ENCODE assay signal across 21 cellular contexts in the genomic region with DNA sequence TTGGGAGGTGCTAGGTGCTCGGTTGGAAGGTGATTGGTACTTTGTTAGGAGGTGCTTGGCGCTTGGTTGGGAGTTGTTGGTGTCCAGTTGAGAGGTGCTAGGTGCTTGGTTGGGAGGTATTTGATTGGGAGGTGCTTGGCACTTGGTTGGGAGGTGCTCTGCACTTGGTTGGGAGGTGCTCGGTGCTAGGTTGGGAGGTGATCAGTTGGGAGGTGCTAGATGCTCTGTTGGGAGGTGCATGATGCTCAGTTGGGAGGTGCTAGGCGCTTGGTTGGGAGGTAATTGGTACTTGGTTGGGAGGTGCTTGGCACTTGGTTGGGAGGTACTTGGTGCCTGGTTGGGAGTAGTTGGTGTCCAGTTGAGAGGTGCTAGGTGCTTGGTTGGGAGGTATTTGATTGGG. TPM values are rescaled to one million over a fixed set of nuclear protein-coding genes. Genes with fewer than 3 reads are reported as not detected.
DNase-seq lines count a peak whose midpoint lies in the region; ATAC-seq, FAIRE-seq and TF ChIP-seq lines count a peak whose summit lies in the region.
"Had no signal": no experiment of that assay in that cellular context is flagged by ENCODE, and none has a peak within 500 bp of the region (broad histone marks: within the 10 kb centered on the region; RNA-seq: fewer than 3 reads in every experiment).

No MANE protein-coding gene starts in this region.

- no peak overlapping the region for H2BK15ac ChIP-seq in mesendoderm (replicated peaks; ENCODE audit: low read depth)

- no peak for DNase-seq in right cardiac atrium
- no peak for DNase-seq in Right ventricle myocardium inferior (ENCODE audit: missing footprints)
- DNase-seq in endothelial cell (ENCODE audit: low spot score), result no peak
- DNase-seq in prostate gland (ENCODE audit: low spot score), result no peak
- DNase-seq in cortex of kidney (lab: John Stamatoyannopoulos, UW), result no peak
- no peak for DNase-seq in small intestine
- DNase-seq in T-helper 2 cell treated with Interferon-gamma antibody and Interleukin-4, amounts not matched to agents 5 μg/mL and 100 μg/mL, for 36 hours (ENCODE audit: low spot score), result no peak
- no peak for DNase-seq in mesendoderm
- DNase-seq: activated CD8-positive, alpha-beta T cell treated with anti-CD3 and anti-CD28 coated beads, Interleukin-2, amount 10 ng/mL, durations not matched to agents 7 days and 5 days; activated naive CD8-positive, alpha-beta T cell treated with anti-CD3 and anti-CD28 coated beads for 36 hours; activated T-cell treated with anti-CD3 and anti-CD28 coated beads, Interleukin-2, amount 50 U/mL, for 72 hours; effector memory CD4-positive, alpha-beta T cell; kidney glomerular epithelial cell; NCI-H1694 treated with DMSO at 0.1 percent for 48 hours; NCI-H2227 treated with DMSO at 0.1 percent for 48 hours; Peyer's patch; posterior cingulate gyrus; stimulated activated CD4-positive, alpha-beta T cell treated with anti-CD3 and anti-CD28 coated beads, Interleukin-12 subunit alpha, Interleukin-12 subunit beta, amount 100 ng/mL, for 4 hours had no signal

- H3K79me2 ChIP-seq in mesendoderm (ENCODE audit: control insufficient read depth, insufficient read depth, low read length), result no peaks in the 10 kb centered on the region

- no peak overlapping the region for H4K8ac ChIP-seq in mesendoderm (ENCODE audit: low read depth, low read length)

- H3K36me3 Mint-ChIP-seq in endothelial cell (ENCODE audit: low read depth, unreplicated experiment), result peaks cover 25% of the 10 kb centered on the region
- H3K36me3 Mint-ChIP-seq in T-helper 2 cell treated with Interferon-gamma antibody and Interleukin-4, amounts not matched to agents 5 μg/mL and 100 μg/mL, for 36 hours (ENCODE audit: low read depth), result no peaks in the 10 kb centered on the region
- H3K36me3 Mint-ChIP-seq: activated naive CD8-positive, alpha-beta T cell treated with anti-CD3 and anti-CD28 coated beads for 36 hours had no signal

- no peaks in the 10 kb centered on the region for H3K9me3 ChIP-seq in right cardiac atrium (ENCODE audit: control insufficient read depth, low read length)
- H3K9me3 ChIP-seq in prostate gland, result no peaks in the 10 kb centered on the region
- no peaks in the 10 kb centered on the region for H3K9me3 ChIP-seq in small intestine (ENCODE audit: control insufficient read depth, low read depth)
- H3K9me3 ChIP-seq: MG63, Peyer's patch had no signal

- H3K4me3 Mint-ChIP-seq in endothelial cell (ENCODE audit: unreplicated experiment), result peak overlapping the region; percentile 15
- no peak overlapping the region for H3K4me3 Mint-ChIP-seq in T-helper 2 cell treated with Interferon-gamma antibody and Interleukin-4, amounts not matched to agents 5 μg/mL and 100 μg/mL, for 36 hours
- H3K4me3 Mint-ChIP-seq: activated CD8-positive, alpha-beta T cell treated with anti-CD3 and anti-CD28 coated beads, Interleukin-2, amount 10 ng/mL, durations not matched to agents 7 days and 5 days; activated naive CD8-positive, alpha-beta T cell treated with anti-CD3 and anti-CD28 coated beads for 36 hours; activated T-cell treated with anti-CD3 and anti-CD28 coated beads, Interleukin-2, amount 50 U/mL, for 72 hours had no signal

- H3K4me3 ChIP-seq in right cardiac atrium (ENCODE audit: low read length), result no peak overlapping the region
- no peak overlapping the region for H3K4me3 ChIP-seq in prostate gland
- no peak overlapping the region for H3K4me3 ChIP-seq in small intestine (ENCODE audit: low read depth in 1 of 2, low read length in 2 of 2)
- no peak overlapping the region for H3K4me3 ChIP-seq in mesendoderm (ENCODE audit: low read length)
- H3K4me3 ChIP-seq: cardiac muscle cell, MG63, Peyer's patch had no signal

- H3K27ac ChIP-seq in right cardiac atrium (ENCODE audit: low read length) (peak overlapping the region; percentile 82), prostate gland (peak overlapping the region; percentile 74 to 83), small intestine (ENCODE audit: low read depth in 1 of 2, low read length in 1 of 2) (peak overlapping the region in 1 of 2 donors; percentile 1), mesendoderm (ENCODE audit: low read depth, low read length) (no peak overlapping the region)
- H3K27ac ChIP-seq: VCaP had no signal

- no peaks in the 10 kb centered on the region for H3K36me3 ChIP-seq in prostate gland
- H3K36me3 ChIP-seq in small intestine (ENCODE audit: control insufficient read depth in 2 of 2, insufficient read depth in 2 of 2, low read length in 2 of 2), result peaks cover 0 to 3% of the 10 kb centered on the region in 2 donors
- no peaks in the 10 kb centered on the region for H3K36me3 ChIP-seq in mesendoderm (ENCODE audit: control insufficient read depth, insufficient read depth, low read length)
- H3K36me3 ChIP-seq: cardiac muscle cell had no signal

- peaks cover 6% of the 10 kb centered on the region for H3K4me1 Mint-ChIP-seq in endothelial cell (ENCODE audit: unreplicated experiment)
- H3K4me1 Mint-ChIP-seq in T-helper 2 cell treated with Interferon-gamma antibody and Interleukin-4, amounts not matched to agents 5 μg/mL and 100 μg/mL, for 36 hours (ENCODE audit: low read depth), result no peaks in the 10 kb centered on the region
- H3K4me1 Mint-ChIP-seq: activated naive CD8-positive, alpha-beta T cell treated with anti-CD3 and anti-CD28 coated beads for 36 hours had no signal

- FAIRE-seq in small intestine (lab: Jason Lieb, UNC), result no peak

- peaks cover 12% of the 10 kb centered on the region for H3K4me1 ChIP-seq in right cardiac atrium (ENCODE audit: control insufficient read depth, insufficient read depth, low read length)
- peaks cover 9% of the 10 kb centered on the region for H3K4me1 ChIP-seq in prostate gland (replicated peaks)
- H3K4me1 ChIP-seq in small intestine (ENCODE audit: control insufficient read depth in 2 of 2, insufficient read depth in 1 of 2, low read depth in 1 of 2, low read length in 1 of 2), result no peaks in the 10 kb centered on the region
- H3K4me1 ChIP-seq in mesendoderm (ENCODE audit: control insufficient read depth, low read depth, low read length), result no peaks in the 10 kb centered on the region

- H3K4ac ChIP-seq in mesendoderm (ENCODE audit: low read depth, low read length), result no peak overlapping the region

- peaks cover 2% of the 10 kb centered on the region for H3K79me1 ChIP-seq in mesendoderm (ENCODE audit: low read length)

- TF ChIP-seq POLR2A in prostate gland (IDR thresholded peaks at IDR 0.05), result no peak

- no peak overlapping the region for H3K27ac Mint-ChIP-seq in endothelial cell (ENCODE audit: unreplicated experiment)
- H3K27ac Mint-ChIP-seq in T-helper 2 cell treated with Interferon-gamma antibody and Interleukin-4, amounts not matched to agents 5 μg/mL and 100 μg/mL, for 36 hours, result no peak overlapping the region
- H3K27ac Mint-ChIP-seq: activated CD8-positive, alpha-beta T cell treated with anti-CD3 and anti-CD28 coated beads, Interleukin-2, amount 10 ng/mL, durations not matched to agents 7 days and 5 days; activated naive CD8-positive, alpha-beta T cell treated with anti-CD3 and anti-CD28 coated beads for 36 hours; activated T-cell treated with anti-CD3 and anti-CD28 coated beads, Interleukin-2, amount 50 U/mL, for 72 hours had no signal

- no peak overlapping the region for H4K5ac ChIP-seq in mesendoderm (ENCODE audit: low read length)

- WGBS in right cardiac atrium, result 98% methylated on average over 4 of the region's 4 CpGs
- 89% methylated on average over 4 of the region's 4 CpGs for WGBS in prostate gland
- WGBS in small intestine, 3 donors, result 89 to 93% (median 93%) methylated on average over 4 of the region's 4 CpGs
- WGBS in mesendoderm (ENCODE audit: extremely low coverage, insufficient coverage, low lambda C conversion rate), result no CpG with 5 or more reads among the region's 4 CpGs

- H2BK5ac ChIP-seq in mesendoderm (ENCODE audit: low read length), result no peak overlapping the region

- H3K27me3 ChIP-seq in right cardiac atrium (ENCODE audit: control insufficient read depth, insufficient read depth) (no peaks in the 10 kb centered on the region), prostate gland (replicated peaks; ENCODE audit: insufficient read depth) (no peaks in the 10 kb centered on the region), small intestine (ENCODE audit: control insufficient read depth in 2 of 2, insufficient read depth in 2 of 2, low read length in 2 of 2) (no peaks in the 10 kb centered on the region), mesendoderm (ENCODE audit: insufficient read depth, low read length, poor library complexity) (no peaks in the 10 kb centered on the region)
- H3K27me3 ChIP-seq: cardiac muscle cell, MG63, Peyer's patch had no signal

- TF ChIP-seq CTCF in endothelial cell (IDR thresholded peaks at IDR 0.05; ENCODE audit: unreplicated experiment) (no peak), prostate gland (IDR thresholded peaks at IDR 0.05) (no peak)

- no peak overlapping the region for H3K4me2 ChIP-seq in mesendoderm (ENCODE audit: low read length)

- H3K9ac ChIP-seq in mesendoderm (ENCODE audit: low read length), result no peak overlapping the region

- no peak overlapping the region for H2BK120ac ChIP-seq in mesendoderm (ENCODE audit: low read depth, low read length)

- no peak overlapping the region for H2AK5ac ChIP-seq in mesendoderm (ENCODE audit: low read length)

- peaks cover 15% of the 10 kb centered on the region for H3K27me3 Mint-ChIP-seq in endothelial cell (ENCODE audit: unreplicated experiment)
- no peaks in the 10 kb centered on the region for H3K27me3 Mint-ChIP-seq in T-helper 2 cell treated with Interferon-gamma antibody and Interleukin-4, amounts not matched to agents 5 μg/mL and 100 μg/mL, for 36 hours (ENCODE audit: low read depth)
- H3K27me3 Mint-ChIP-seq: activated naive CD8-positive, alpha-beta T cell treated with anti-CD3 and anti-CD28 coated beads for 36 hours had no signal

- intact Hi-C loops in right cardiac atrium (cut with DNase I), result no loop called here
- intact Hi-C loops in Right ventricle myocardium inferior (cut with DNase I), result loop anchor here (5.0 kb wide), 1 partner anchor 40 kb away; a partner anchor contains a TSS
- intact Hi-C loops in prostate gland (cut with DNase I), result loop anchor here (2.0 kb wide), 1 partner anchor 40 kb away; a partner anchor contains a TSS

- no peak overlapping the region for H3K56ac ChIP-seq in mesendoderm (ENCODE audit: low read length)

- H3K18ac ChIP-seq in mesendoderm (ENCODE audit: low read length), result no peak overlapping the region

- no peak for ATAC-seq in right cardiac atrium
- no peak for ATAC-seq in Right ventricle myocardium inferior
- ATAC-seq: activated CD8-positive, alpha-beta T cell treated with anti-CD3 and anti-CD28 coated beads, Interleukin-2, amount 10 ng/mL, durations not matched to agents 7 days and 5 days; activated T-cell treated with anti-CD3 and anti-CD28 coated beads, Interleukin-2, amount 50 U/mL, for 72 hours had no signal

- H3K23ac ChIP-seq in mesendoderm (ENCODE audit: low read length), result no peak overlapping the region

- H3K9me3 Mint-ChIP-seq in endothelial cell (ENCODE audit: unreplicated experiment), result no peaks in the 10 kb centered on the region
- no peaks in the 10 kb centered on the region for H3K9me3 Mint-ChIP-seq in T-helper 2 cell treated with Interferon-gamma antibody and Interleukin-4, amounts not matched to agents 5 μg/mL and 100 μg/mL, for 36 hours
- H3K9me3 Mint-ChIP-seq: activated naive CD8-positive, alpha-beta T cell treated with anti-CD3 and anti-CD28 coated beads for 36 hours; activated T-cell treated with anti-CD3 and anti-CD28 coated beads, Interleukin-2, amount 50 U/mL, for 72 hours had no signal

RNA-seq across cellular contexts. Expression of a gene that starts 40.2 kb away (rescaled TPM):
- 10 to 100 TPM; 61.6 to 88.8 (median 75.4) TPM for total RNA-seq in right cardiac atrium
- polyA plus RNA-seq in right cardiac atrium, result 57.1 TPM
- total RNA-seq in Right ventricle myocardium inferior, result 61.6 TPM
- total RNA-seq in endothelial cell (ENCODE audit: unreplicated experiment), result 72.3 TPM
- total RNA-seq in prostate gland, result 10 to 100 TPM; 48.3 to 57.1 TPM
- polyA plus RNA-seq in small intestine, result 10 to 100 TPM; 39.7 to 84.1 (median 72.8) TPM
- 20.9 TPM for polyA plus RNA-seq in mesendoderm (2013, experiment 1 of 2)
- polyA plus RNA-seq in mesendoderm (2013, experiment 2 of 2), result 23.3 TPM

Comparison
In these comparisons a context has a peak if more than half of its experiments do, and no peak if none do; other contexts are left out.
1. intact Hi-C loops: an anchor here in Right ventricle myocardium inferior (5.0 kb wide) and prostate gland (2.0 kb wide); none called in right cardiac atrium.